Comparison of ENCODE assay signal across 23 cellular contexts in the genomic region with DNA sequence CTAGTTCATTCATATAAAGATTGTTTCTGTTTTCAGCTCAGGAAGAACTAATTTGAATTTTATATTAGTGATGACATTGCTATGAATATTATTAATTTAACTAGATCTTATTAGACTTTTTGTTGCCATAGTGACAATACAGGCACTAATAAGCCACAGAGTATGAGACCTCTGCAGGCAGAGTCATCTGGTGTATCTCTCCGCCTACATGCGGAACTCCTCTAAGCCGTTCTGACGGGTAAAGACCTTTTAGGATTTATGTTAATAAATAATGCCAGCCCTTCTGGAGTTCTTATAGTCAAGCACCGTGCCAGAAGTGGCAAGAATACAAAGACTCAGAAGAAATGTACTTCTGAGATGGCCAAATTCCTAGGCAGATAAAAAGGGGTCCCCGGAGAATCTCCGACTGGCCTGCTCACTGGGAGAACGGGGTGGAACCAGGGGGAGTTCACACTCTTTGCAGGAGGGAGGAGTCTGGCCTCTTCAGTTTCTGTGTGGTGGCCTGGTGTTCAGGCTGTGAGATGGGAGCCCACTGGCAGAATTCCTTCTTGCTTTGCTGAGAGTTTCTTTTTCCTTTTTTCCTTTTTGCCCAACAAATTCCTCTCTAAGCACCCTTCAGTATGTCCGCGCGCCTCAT.
DNase-seq lines count a peak whose midpoint lies in the region; ATAC-seq and TF ChIP-seq lines count a peak whose summit lies in the region.
"Had no signal": no experiment of that assay in that cellular context is flagged by ENCODE, and none has a peak within 500 bp of the region (broad histone marks: within the 10 kb centered on the region; RNA-seq: fewer than 3 reads in every experiment).

No MANE protein-coding gene starts in this region.

- H3K27ac ChIP-seq in colonic mucosa = no peak overlapping the region
- no peak overlapping the region for H3K27ac ChIP-seq in left lung
- H3K27ac ChIP-seq in neuronal stem cell (replicated peaks; ENCODE audit: low read length) = no peak overlapping the region
- H3K27ac ChIP-seq: KMS-11, neutrophil, vagina had no signal

- no peak for ATAC-seq in natural killer cell treated with Interleukin-12 subunit alpha and Interleukin-12 subunit beta and Interleukin-15 and Interleukin-18, amount 100 ng/mL, for 72 hours
- no peak for ATAC-seq in natural killer cell
- peak; percentile 63 for ATAC-seq in left lung
- no peak for ATAC-seq in activated CD8-positive, alpha-beta T cell treated with anti-CD3 and anti-CD28 coated beads for 36 hours
- ATAC-seq in HG02852 (IDR thresholded peaks at IDR 0.05; ENCODE audit: unreplicated experiment) = no peak
- ATAC-seq: activated CD8-positive, alpha-beta T cell treated with anti-CD3 and anti-CD28 coated beads, Interleukin-2, amount 10 ng/mL, durations not matched to agents 7 days and 5 days; activated T-cell treated with anti-CD3 and anti-CD28 coated beads, Interleukin-2, amount 50 U/mL, for 4 hours; CD8-positive, alpha-beta T cell had no signal

- H3K27me3 Mint-ChIP-seq in natural killer cell treated with Interleukin-12 subunit alpha and Interleukin-12 subunit beta and Interleukin-15 and Interleukin-18, amount 100 ng/mL, for 72 hours = no peaks in the 10 kb centered on the region
- H3K27me3 Mint-ChIP-seq in natural killer cell (ENCODE audit: low read depth in 2 of 2) = no peaks in the 10 kb centered on the region
- H3K27me3 Mint-ChIP-seq in activated CD8-positive, alpha-beta T cell treated with anti-CD3 and anti-CD28 coated beads for 36 hours = no peaks in the 10 kb centered on the region

- POLR2A ChIA-PET in activated CD8-positive, alpha-beta T cell treated with anti-CD3 and anti-CD28 coated beads for 36 hours (lab: Charles Lee) = no interaction called here

- H3K27me3 ChIP-seq in colonic mucosa (no peaks in the 10 kb centered on the region), left lung (no peaks in the 10 kb centered on the region), neuronal stem cell (ENCODE audit: control insufficient read depth in 3 of 3, insufficient read depth in 3 of 3, low read depth in 1 of 3, low read length in 3 of 3) (no peaks in the 10 kb centered on the region)
- H3K27me3 ChIP-seq: vagina had no signal

- peak overlapping the region; percentile 88 to 96 for H3K27ac Mint-ChIP-seq in natural killer cell treated with Interleukin-12 subunit alpha and Interleukin-12 subunit beta and Interleukin-15 and Interleukin-18, amount 100 ng/mL, for 72 hours
- no peak overlapping the region for H3K27ac Mint-ChIP-seq in natural killer cell
- H3K27ac Mint-ChIP-seq in activated CD8-positive, alpha-beta T cell treated with anti-CD3 and anti-CD28 coated beads for 36 hours = no peak overlapping the region
- H3K27ac Mint-ChIP-seq: CD8-positive, alpha-beta T cell had no signal

- H3K9ac ChIP-seq in colonic mucosa (ENCODE audit: low read depth in 2 of 2, low read length in 2 of 2) (no peak overlapping the region), neuronal stem cell (ENCODE audit: low read depth, low read length, poor library complexity) (no peak overlapping the region)
- H3K9ac ChIP-seq: KMS-11 had no signal

- H4K8ac ChIP-seq in neuronal stem cell (ENCODE audit: low read depth, low read length) = no peak overlapping the region

- no peak overlapping the region for H3K23ac ChIP-seq in neuronal stem cell (ENCODE audit: low read depth, low read length, poor library complexity)

- H3K9me3 ChIP-seq in colonic mucosa = no peaks in the 10 kb centered on the region
- no peaks in the 10 kb centered on the region for H3K9me3 ChIP-seq in left lung
- H3K9me3 ChIP-seq in neuronal stem cell (replicated peaks in 1 of 2; ENCODE audit: control insufficient read depth in 2 of 2, insufficient read depth in 1 of 2, low read depth in 1 of 2, low read length in 2 of 2) = no peaks in the 10 kb centered on the region
- H3K9me3 ChIP-seq: neutrophil, vagina had no signal

- no peak overlapping the region for H3K14ac ChIP-seq in neuronal stem cell (ENCODE audit: low read length)

- TF ChIP-seq CTCF in natural killer cell (IDR thresholded peaks at IDR 0.05) (no peak), colonic mucosa (IDR thresholded peaks at IDR 0.05) (no peak), left lung (IDR thresholded peaks at IDR 0.05) (no peak)
- TF ChIP-seq CTCF in activated CD8-positive, alpha-beta T cell treated with anti-CD3 and anti-CD28 coated beads for 36 hours (IDR thresholded peaks at IDR 0.05) = no peak

- H3K4me2 ChIP-seq in neuronal stem cell (ENCODE audit: insufficient read depth, low read length, poor library complexity, severe bottlenecking) = no peak overlapping the region
- H3K4me2 ChIP-seq: KMS-11 had no signal

- CTCF ChIA-PET in activated CD8-positive, alpha-beta T cell treated with anti-CD3 and anti-CD28 coated beads for 36 hours (lab: Charles Lee) = no interaction called here

- H2AK5ac ChIP-seq in neuronal stem cell (ENCODE audit: low read depth, low read length) = no peak overlapping the region

- no peak for DNase-seq in natural killer cell treated with Interleukin-12 subunit alpha and Interleukin-12 subunit beta and Interleukin-15 and Interleukin-18, amount 100 ng/mL, for 72 hours (ENCODE audit: low spot score)
- DNase-seq in natural killer cell (no peak), colonic mucosa (no peak), left lung (no peak), neuronal stem cell (ENCODE audit: low spot score) (no peak)
- DNase-seq in activated CD8-positive, alpha-beta T cell treated with anti-CD3 and anti-CD28 coated beads for 36 hours = no peak
- DNase-seq in activated CD8-positive, alpha-beta memory T cell treated with anti-CD3 and anti-CD28 coated beads for 24 hours = no peak
- DNase-seq: activated CD4-positive, CD25-positive, alpha-beta regulatory T cell; activated CD8-positive, alpha-beta T cell treated with anti-CD3 and anti-CD28 coated beads, Interleukin-2, amount 10 ng/mL, durations not matched to agents 7 days and 5 days; activated naive CD4-positive, alpha-beta T cell treated with Interleukin-2 at 50 U/mL for 16 hours; activated T-cell treated with anti-CD3 and anti-CD28 coated beads, Interleukin-2, amount 50 U/mL, for 4 hours; anterior cingulate cortex; CD8-positive, alpha-beta T cell; DMS153; erythroblast; NCI-H1048; NCI-H1930; NCI-H446; T-helper 9 cell had no signal

- H3K36me3 ChIP-seq in colonic mucosa = no peaks in the 10 kb centered on the region
- no peaks in the 10 kb centered on the region for H3K36me3 ChIP-seq in left lung
- H3K36me3 ChIP-seq in neuronal stem cell (replicated peaks in 1 of 2; ENCODE audit: control insufficient read depth in 2 of 2, insufficient read depth in 2 of 2, low read length in 2 of 2) = no peaks in the 10 kb centered on the region
- H3K36me3 ChIP-seq: neutrophil, vagina had no signal

- H2BK5ac ChIP-seq in neuronal stem cell (ENCODE audit: low read length) = no peak overlapping the region

- no peak overlapping the region for H3K18ac ChIP-seq in neuronal stem cell (ENCODE audit: low read length)

- no peak overlapping the region for H3K4ac ChIP-seq in neuronal stem cell (ENCODE audit: low read length)

- peaks cover 3% of the 10 kb centered on the region for H3K9me3 Mint-ChIP-seq in natural killer cell treated with Interleukin-12 subunit alpha and Interleukin-12 subunit beta and Interleukin-15 and Interleukin-18, amount 100 ng/mL, for 72 hours
- no peaks in the 10 kb centered on the region for H3K9me3 Mint-ChIP-seq in natural killer cell
- H3K9me3 Mint-ChIP-seq in activated CD8-positive, alpha-beta T cell treated with anti-CD3 and anti-CD28 coated beads for 36 hours = peaks cover 2% of the 10 kb centered on the region
- H3K9me3 Mint-ChIP-seq: activated T-cell treated with anti-CD3 and anti-CD28 coated beads, Interleukin-2, amount 50 U/mL, for 4 hours; CD8-positive, alpha-beta T cell had no signal

- no peaks in the 10 kb centered on the region for H3K79me1 ChIP-seq in neuronal stem cell (ENCODE audit: low read depth, low read length)

- no peak overlapping the region for H3K4me3 Mint-ChIP-seq in natural killer cell treated with Interleukin-12 subunit alpha and Interleukin-12 subunit beta and Interleukin-15 and Interleukin-18, amount 100 ng/mL, for 72 hours
- H3K4me3 Mint-ChIP-seq in natural killer cell = no peak overlapping the region
- no peak overlapping the region for H3K4me3 Mint-ChIP-seq in activated CD8-positive, alpha-beta T cell treated with anti-CD3 and anti-CD28 coated beads for 36 hours
- H3K4me3 Mint-ChIP-seq: activated CD8-positive, alpha-beta T cell treated with anti-CD3 and anti-CD28 coated beads, Interleukin-2, amount 10 ng/mL, durations not matched to agents 7 days and 5 days; activated T-cell treated with anti-CD3 and anti-CD28 coated beads, Interleukin-2, amount 50 U/mL, for 4 hours; CD8-positive, alpha-beta T cell had no signal

- H2AFZ ChIP-seq in neuronal stem cell (ENCODE audit: low read length) = no peak overlapping the region

- H4K91ac ChIP-seq in neuronal stem cell (ENCODE audit: low read depth, low read length, poor library complexity) = no peak overlapping the region

- no peaks in the 10 kb centered on the region for H3K4me1 ChIP-seq in colonic mucosa
- peaks cover 0 to 10% of the 10 kb centered on the region in 2 donors for H3K4me1 ChIP-seq in left lung
- H3K4me1 ChIP-seq in neuronal stem cell (ENCODE audit: control insufficient read depth in 2 of 2, insufficient read depth in 1 of 2, low read depth in 1 of 2, low read length in 2 of 2) = no peaks in the 10 kb centered on the region
- H3K4me1 ChIP-seq: vagina had no signal

- H3K4me3 ChIP-seq in colonic mucosa (peak overlapping the region; percentile 7), left lung (no peak overlapping the region), neuronal stem cell (ENCODE audit: low read length in 2 of 2) (no peak overlapping the region)
- H3K4me3 ChIP-seq: vagina had no signal

- intact Hi-C loops in natural killer cell (cut with micrococcal nuclease) (no loop called here), colonic mucosa (cut with DNase I) (no loop called here), left lung (cut with DNase I) (no loop called here)
- intact Hi-C loops in activated CD8-positive, alpha-beta T cell treated with anti-CD3 and anti-CD28 coated beads for 36 hours (cut with micrococcal nuclease) = no loop called here

- H3K4me1 Mint-ChIP-seq in natural killer cell treated with Interleukin-12 subunit alpha and Interleukin-12 subunit beta and Interleukin-15 and Interleukin-18, amount 100 ng/mL, for 72 hours (ENCODE audit: low read depth in 2 of 2) = peaks cover 51 to 61% of the 10 kb centered on the region in 2 donors
- H3K4me1 Mint-ChIP-seq in natural killer cell = peaks cover 41 to 42% of the 10 kb centered on the region in 2 donors
- H3K4me1 Mint-ChIP-seq in activated CD8-positive, alpha-beta T cell treated with anti-CD3 and anti-CD28 coated beads for 36 hours (ENCODE audit: low read depth) = peaks cover 35% of the 10 kb centered on the region

- no peak overlapping the region for H2BK15ac ChIP-seq in neuronal stem cell (ENCODE audit: low read length)

- no peak overlapping the region for H2BK12ac ChIP-seq in neuronal stem cell (ENCODE audit: low read length)

- no CpG with 5 or more reads among the region's 11 CpGs for WGBS in neuronal stem cell (ENCODE audit: extremely low coverage in 2 of 2, insufficient read length in 2 of 2, insufficient replicate concordance in 1 of 2), 2 donors

- H3K36me3 Mint-ChIP-seq in natural killer cell treated with Interleukin-12 subunit alpha and Interleukin-12 subunit beta and Interleukin-15 and Interleukin-18, amount 100 ng/mL, for 72 hours = no peaks in the 10 kb centered on the region
- H3K36me3 Mint-ChIP-seq in natural killer cell = no peaks in the 10 kb centered on the region
- H3K36me3 Mint-ChIP-seq in activated CD8-positive, alpha-beta T cell treated with anti-CD3 and anti-CD28 coated beads for 36 hours (ENCODE audit: low read depth) = no peaks in the 10 kb centered on the region
- H3K36me3 Mint-ChIP-seq: CD8-positive, alpha-beta T cell had no signal

- no peak overlapping the region for H2BK120ac ChIP-seq in neuronal stem cell (ENCODE audit: low read depth, low read length)

Comparison
In these comparisons a context has a peak if more than half of its experiments do, and no peak if none do; other contexts are left out.
1. H3K27ac Mint-ChIP-seq: peak in natural killer cell treated with Interleukin-12 subunit alpha and Interleukin-12 subunit beta and Interleukin-15 and Interleukin-18, amount 100 ng/mL, for 72 hours (2 of 2); none in natural killer cell (0 of 2) and activated CD8-positive, alpha-beta T cell treated with anti-CD3 and anti-CD28 coated beads for 36 hours (single experiment).